8 cellular contexts compared by ENCODE assay signal in genomic region chr3:48088056-48088748, GRCh38.
DNase-seq lines count a peak whose midpoint lies in the region; ATAC-seq and TF ChIP-seq lines count a peak whose summit lies in the region.

No MANE protein-coding gene starts in this region.

- H3K9me3 Mint-ChIP-seq in T-cell (no peaks in the 10 kb centered on the region), type B pancreatic cell (no peaks in the 10 kb centered on the region)

- H2AFZ ChIP-seq in ACC112 (ENCODE audit: low read length, unreplicated experiment) = peak overlapping the region; percentile 27

- H3K27me3 ChIP-seq in ACC112 (ENCODE audit: insufficient read depth, low read length) (no peaks in the 10 kb centered on the region), duodenal mucosa (ENCODE audit: control insufficient read depth in 1 of 2, insufficient read depth in 2 of 2, low read length in 2 of 2) (no peaks in the 10 kb centered on the region), mesendoderm (ENCODE audit: insufficient read depth, low read length, poor library complexity) (no peaks in the 10 kb centered on the region)

- H3K36me3 Mint-ChIP-seq in T-cell (peaks cover 8% of the 10 kb centered on the region), type B pancreatic cell (peaks cover 5% of the 10 kb centered on the region)

- no peaks in the 10 kb centered on the region for H3K36me3 ChIP-seq in ACC112 (ENCODE audit: insufficient read depth, low read length)
- H3K36me3 ChIP-seq in duodenal mucosa (ENCODE audit: control insufficient read depth in 1 of 2, insufficient read depth in 2 of 2, low read length in 2 of 2) = no peaks in the 10 kb centered on the region
- H3K36me3 ChIP-seq in mesendoderm (ENCODE audit: control insufficient read depth, insufficient read depth, low read length) = no peaks in the 10 kb centered on the region

- peak overlapping the region; percentile 74 to 87 for H3K27ac Mint-ChIP-seq in T-cell
- peak overlapping the region; percentile 99 for H3K27ac Mint-ChIP-seq in type B pancreatic cell

- peak overlapping the region; percentile 97 for H3K18ac ChIP-seq in mesendoderm (ENCODE audit: low read length)

- ATAC-seq in GM18502 (IDR thresholded peaks at IDR 0.05; ENCODE audit: poor library complexity, unreplicated experiment) (peak; percentile 29), HG03066 (IDR thresholded peaks at IDR 0.05; ENCODE audit: low read depth, unreplicated experiment) (peak; percentile 30), T-cell (replicated peaks in 1 of 4) (peak; percentile 13 to 36 (median 28))

- H3K4me3 ChIP-seq in ACC112 (ENCODE audit: low read depth, low read length) = peak overlapping the region; percentile 91
- peak overlapping the region; percentile 75 to 89 for H3K4me3 ChIP-seq in duodenal mucosa (ENCODE audit: low read depth in 1 of 2, low read length in 2 of 2)
- peak overlapping the region; percentile 76 for H3K4me3 ChIP-seq in mesendoderm (ENCODE audit: low read length)

- no peaks in the 10 kb centered on the region for H3K79me1 ChIP-seq in mesendoderm (ENCODE audit: low read length)

- H2AK5ac ChIP-seq in mesendoderm (ENCODE audit: low read length) = no peak overlapping the region

- no peak for TF ChIP-seq CTCF in type B pancreatic cell (conservative IDR thresholded peaks at IDR 0.05)

- H3K4me1 ChIP-seq in ACC112 (ENCODE audit: control insufficient read depth, insufficient read depth, low read length, unreplicated experiment) (peaks cover 12% of the 10 kb centered on the region), duodenal mucosa (ENCODE audit: control insufficient read depth in 1 of 2, insufficient read depth in 2 of 2, low read length in 2 of 2) (peaks cover 8 to 12% of the 10 kb centered on the region in 2 donors), mesendoderm (ENCODE audit: control insufficient read depth, low read depth, low read length) (peaks cover 2% of the 10 kb centered on the region)

- H3K27ac ChIP-seq in ACC112 (ENCODE audit: low read depth, low read length) (peak overlapping the region; percentile 92), duodenal mucosa (ENCODE audit: low read depth, low read length) (peak overlapping the region; percentile 89), mesendoderm (ENCODE audit: low read depth, low read length) (peak overlapping the region; percentile 93)

- H3K9me3 ChIP-seq in duodenal mucosa (ENCODE audit: control insufficient read depth in 1 of 2, low read length in 2 of 2) = no peaks in the 10 kb centered on the region

- H3K79me2 ChIP-seq in ACC112 (ENCODE audit: control insufficient read depth, insufficient read depth, low read length, unreplicated experiment) (peaks cover 51% of the 10 kb centered on the region), mesendoderm (ENCODE audit: control insufficient read depth, insufficient read depth, low read length) (peaks cover 46% of the 10 kb centered on the region)

- peak overlapping the region; percentile 86 for H3K56ac ChIP-seq in mesendoderm (ENCODE audit: low read length)

- peak overlapping the region; percentile 90 for H2BK120ac ChIP-seq in mesendoderm (ENCODE audit: low read depth, low read length)

- no peak overlapping the region for H2BK5ac ChIP-seq in mesendoderm (ENCODE audit: low read length)

- peak overlapping the region; percentile 0 for H3K23ac ChIP-seq in mesendoderm (ENCODE audit: low read length)

- peak overlapping the region; percentile 100 for H3K4ac ChIP-seq in mesendoderm (ENCODE audit: low read depth, low read length)

- H3K9ac ChIP-seq in duodenal mucosa (ENCODE audit: low read depth in 1 of 2, low read length in 2 of 2) (peak overlapping the region; percentile 87 to 96), mesendoderm (ENCODE audit: low read length) (peak overlapping the region; percentile 85)

- no CpG with 5 or more reads among the region's 40 CpGs for WGBS in mesendoderm (ENCODE audit: extremely low coverage, insufficient coverage, low lambda C conversion rate)

- H4K5ac ChIP-seq in mesendoderm (ENCODE audit: low read length) = no peak overlapping the region

- peaks cover 24 to 31% (median 30%) of the 10 kb centered on the region in 3 donors for H3K4me1 Mint-ChIP-seq in T-cell
- H3K4me1 Mint-ChIP-seq in type B pancreatic cell (ENCODE audit: unreplicated experiment) = peaks cover 27% of the 10 kb centered on the region

- H4K8ac ChIP-seq in mesendoderm (ENCODE audit: low read depth, low read length) = peak overlapping the region; percentile 98

- CTCF ChIA-PET in T-cell (lab: Charles Lee) = interaction anchor here in 1 of 2 donors (0.6 to 0.7 kb wide), 3 partner anchors 48 to 1200 kb away, joined by 3 to 4 read pairs (median 3); partner anchors contain the start of genes CCDC51 and TMA7

- H3K4me3 Mint-ChIP-seq in T-cell (peak overlapping the region; percentile 92 to 97 (median 95)), type B pancreatic cell (peak overlapping the region; percentile 98)

- peak in 7 of 34 experiments; percentile 1 to 13 (median 1) for DNase-seq in T-cell
- peak; percentile 66 for DNase-seq in mesendoderm
- DNase-seq in type B pancreatic cell (ENCODE audit: extremely low spot score, unreplicated experiment) = peak; percentile 75
- no peak for DNase-seq in central memory CD4-positive, alpha-beta T cell

- H3K27me3 Mint-ChIP-seq in T-cell = no peaks in the 10 kb centered on the region
- H3K27me3 Mint-ChIP-seq in type B pancreatic cell = peaks cover 7% of the 10 kb centered on the region

- POLR2A ChIA-PET in T-cell (lab: Charles Lee) = interaction anchor here (0.6 to 0.7 kb wide), 2 partner anchors 102 to 603 kb away, joined by 3 read pairs; no protein-coding TSS in a partner anchor

- H2BK15ac ChIP-seq in mesendoderm (replicated peaks; ENCODE audit: low read depth) = no peak overlapping the region

- peak overlapping the region; percentile 47 for H3K4me2 ChIP-seq in mesendoderm (ENCODE audit: low read length)
